In genomic region chr2:25912851-25913695, GRCh38 we compare ENCODE assay signal across 11 cellular contexts. TPM values are rescaled to one million over a fixed set of nuclear protein-coding genes. Genes with fewer than 3 reads are reported as not detected.
DNase-seq lines count a peak whose midpoint lies in the region; ATAC-seq and TF ChIP-seq lines count a peak whose summit lies in the region.
"Had no signal": no experiment of that assay in that cellular context is flagged by ENCODE, and none has a peak within 500 bp of the region (broad histone marks: within the 10 kb centered on the region; RNA-seq: fewer than 3 reads in every experiment).

No MANE protein-coding gene starts in this region.

- H3K9me3 Mint-ChIP-seq in chondrocyte (ENCODE audit: low read depth), result no peaks in the 10 kb centered on the region
- H3K9me3 Mint-ChIP-seq in nephron, result no peaks in the 10 kb centered on the region
- H3K9me3 Mint-ChIP-seq: activated T-helper 2 cell treated with anti-CD3 and anti-CD28 coated beads, Interferon-gamma antibody, Interleukin-2, Interleukin-4, amounts not matched to agents 10 μg/mL and 5 μg/mL and 100 μg/mL, durations not matched to agents 14 hours and 24 hours and 36 hours had no signal

- H3K4me3 Mint-ChIP-seq in chondrocyte (ENCODE audit: unreplicated experiment) (no peak overlapping the region), nephron (peak overlapping the region in 1 of 3 experiments; percentile 32)

- H3K36me3 Mint-ChIP-seq in chondrocyte (ENCODE audit: low read depth) (no peaks in the 10 kb centered on the region), nephron (ENCODE audit: low read depth) (no peaks in the 10 kb centered on the region)

- peak overlapping the region; percentile 23 for H3K27ac Mint-ChIP-seq in chondrocyte (ENCODE audit: unreplicated experiment)
- H3K27ac Mint-ChIP-seq in nephron, result peak overlapping the region; percentile 35 to 52 (median 42)
- H3K27ac Mint-ChIP-seq: activated T-helper 2 cell treated with anti-CD3 and anti-CD28 coated beads, Interferon-gamma antibody, Interleukin-2, Interleukin-4, amounts not matched to agents 10 μg/mL and 5 μg/mL and 100 μg/mL, durations not matched to agents 14 hours and 24 hours and 36 hours had no signal

- H3K4me1 Mint-ChIP-seq in chondrocyte (ENCODE audit: low read depth) (peaks cover 11% of the 10 kb centered on the region), nephron (peaks cover 13% of the 10 kb centered on the region)

- TF ChIP-seq CTCF in chondrocyte (IDR thresholded peaks at IDR 0.05), result no peak
- TF ChIP-seq CTCF in nephron (IDR thresholded peaks at IDR 0.05; ENCODE audit: unreplicated experiment in 3 of 3), result no peak

- H3K27me3 Mint-ChIP-seq in chondrocyte (ENCODE audit: low read depth) (no peaks in the 10 kb centered on the region), nephron (ENCODE audit: low read depth) (no peaks in the 10 kb centered on the region)

- ATAC-seq in esophagus mucosa, result no peak

- DNase-seq in EL, result peak; percentile 32
- peak; percentile 21 for DNase-seq in NCI-H146 treated with DMSO at 0.1 percent for 48 hours (lab: John Stamatoyannopoulos, UW; ENCODE audit: unreplicated experiment)
- DNase-seq in chondrocyte (ENCODE audit: low spot score), result no peak
- DNase-seq in NCI-H187 treated with DMSO at 0.1 percent for 48 hours (lab: John Stamatoyannopoulos, UW), result no peak
- DNase-seq in GDM1 (lab: John Stamatoyannopoulos, UW), result no peak
- DNase-seq in medulla oblongata (ENCODE audit: extremely low spot score), result no peak
- DNase-seq: GF-D8, NCI-H1930 had no signal

RNA-seq across cellular contexts. Expression of gene ASXL2, which starts 34.8 kb away (rescaled TPM):
- total RNA-seq in chondrocyte (24.7 to 31.9 TPM (median 27.1 TPM) in 3 replicates), esophagus mucosa (21.4 TPM)

Comparison
In these comparisons a context has a peak if more than half of its experiments do, and no peak if none do; other contexts are left out.
1. DNase-seq: peak in EL (single experiment) and NCI-H146 treated with DMSO at 0.1 percent for 48 hours (single experiment); none in chondrocyte (single experiment), NCI-H187 treated with DMSO at 0.1 percent for 48 hours (single experiment), GDM1 (single experiment) and medulla oblongata (single experiment).